ENCODE assay signal across 1 cellular context in the genomic region with DNA sequence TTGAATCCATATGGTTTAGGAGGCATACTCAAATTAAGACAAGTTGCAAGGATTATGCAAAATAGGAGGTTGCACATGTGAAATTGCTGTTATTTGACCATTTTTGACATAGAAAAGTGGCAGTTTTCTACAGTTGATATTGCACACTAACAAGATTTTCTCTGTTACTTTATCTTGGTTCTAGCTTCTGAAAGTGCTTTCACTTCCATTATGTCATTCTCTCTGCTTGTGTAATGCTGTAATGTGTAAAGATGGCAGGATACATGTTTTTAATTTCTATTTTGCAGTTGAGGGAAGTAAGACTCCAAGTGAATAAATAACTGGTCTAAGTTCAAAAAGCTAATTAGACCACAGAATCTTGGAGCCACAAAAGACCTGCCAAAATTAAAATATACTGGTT.
TF ChIP-seq lines count a peak whose summit lies in the region.

No MANE protein-coding gene starts in this region.

TF ChIP-seq in GM12878, 131 proteins besides CTCF, POLR2A, EP300 and RAD21 (continued from another document):
- TF ChIP-seq, protein P1, sequence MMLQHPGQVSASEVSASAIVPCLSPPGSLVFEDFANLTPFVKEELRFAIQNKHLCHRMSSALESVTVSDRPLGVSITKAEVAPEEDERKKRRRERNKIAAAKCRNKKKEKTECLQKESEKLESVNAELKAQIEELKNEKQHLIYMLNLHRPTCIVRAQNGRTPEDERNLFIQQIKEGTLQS (IDR thresholded peaks at IDR 0.05; ENCODE audit: borderline replicate concordance, extremely low read depth, low read depth, low read length): no peak
- TF ChIP-seq IKZF2 (IDR thresholded peaks at IDR 0.05) (peak in 1 of 2 experiments; percentile 9; a peak in 1 of 4 replicates), CBX3 (IDR thresholded peaks at IDR 0.05; ENCODE audit: borderline replicate concordance, low read depth) (no peak), TCF3 (IDR thresholded peaks at IDR 0.05; ENCODE audit: borderline replicate concordance, insufficient read depth, low read depth, low read length) (no peak), BCL11A (IDR thresholded peaks at IDR 0.05; ENCODE audit: low read depth, low read length) (no peak), BHLHE40 (IDR thresholded peaks at IDR 0.05; ENCODE audit: borderline replicate concordance in 1 of 2, low read depth in 2 of 2, low read length in 1 of 2) (peak in 1 of 2 experiments; percentile 26; a peak in 1 of 4 replicates), ASH2L (IDR thresholded peaks at IDR 0.05; ENCODE audit: borderline replicate concordance, low read depth) (no peak), NBN (IDR thresholded peaks at IDR 0.05) (no peak), NRF1 (conservative IDR thresholded peaks at IDR 0.05; ENCODE audit: low read depth, low read length) (no peak), RAD51 (IDR thresholded peaks at IDR 0.05) (no peak), KAT2A (conservative IDR thresholded peaks at IDR 0.05; ENCODE audit: control insufficient read depth, low read depth, low read length) (no peak), SP1 (IDR thresholded peaks at IDR 0.05; ENCODE audit: low read depth, low read length) (no peak), MTA2 (IDR thresholded peaks at IDR 0.05; ENCODE audit: low read depth) (0 out of 2 replicates have a peak, but pooled peaks have one; percentile 10), SREBF1 (IDR thresholded peaks at IDR 0.05; ENCODE audit: low read length) (no peak), ATF7 (IDR thresholded peaks at IDR 0.05; ENCODE audit: low read depth) (peak; percentile 87)
- TF ChIP-seq, protein P2, sequence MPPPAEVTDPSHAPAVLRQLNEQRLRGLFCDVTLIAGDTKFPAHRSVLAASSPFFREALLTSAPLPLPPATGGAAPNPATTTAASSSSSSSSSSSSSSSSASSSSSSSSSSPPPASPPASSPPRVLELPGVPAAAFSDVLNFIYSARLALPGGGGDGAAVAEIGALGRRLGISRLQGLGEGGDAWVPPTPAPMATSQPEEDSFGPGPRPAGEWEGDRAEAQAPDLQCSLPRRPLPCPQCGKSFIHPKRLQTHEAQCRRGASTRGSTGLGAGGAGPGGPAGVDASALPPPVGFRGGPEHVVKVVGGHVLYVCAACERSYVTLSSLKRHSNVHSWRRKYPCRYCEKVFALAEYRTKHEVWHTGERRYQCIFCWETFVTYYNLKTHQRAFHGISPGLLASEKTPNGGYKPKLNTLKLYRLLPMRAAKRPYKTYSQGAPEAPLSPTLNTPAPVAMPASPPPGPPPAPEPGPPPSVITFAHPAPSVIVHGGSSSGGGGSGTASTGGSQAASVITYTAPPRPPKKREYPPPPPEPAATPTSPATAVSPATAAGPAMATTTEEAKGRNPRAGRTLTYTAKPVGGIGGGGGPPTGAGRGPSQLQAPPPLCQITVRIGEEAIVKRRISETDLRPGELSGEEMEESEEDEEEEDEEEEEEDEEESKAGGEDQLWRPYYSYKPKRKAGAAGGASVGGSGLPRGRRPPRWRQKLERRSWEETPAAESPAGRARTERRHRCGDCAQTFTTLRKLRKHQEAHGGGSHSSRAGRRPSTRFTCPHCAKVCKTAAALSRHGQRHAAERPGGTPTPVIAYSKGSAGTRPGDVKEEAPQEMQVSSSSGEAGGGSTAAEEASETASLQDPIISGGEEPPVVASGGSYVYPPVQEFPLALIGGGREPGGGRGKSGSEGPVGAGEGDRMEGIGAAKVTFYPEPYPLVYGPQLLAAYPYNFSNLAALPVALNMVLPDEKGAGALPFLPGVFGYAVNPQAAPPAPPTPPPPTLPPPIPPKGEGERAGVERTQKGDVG (CRISPR knock-in tag; IDR thresholded peaks at IDR 0.05): no peak
